In the genomic region with DNA sequence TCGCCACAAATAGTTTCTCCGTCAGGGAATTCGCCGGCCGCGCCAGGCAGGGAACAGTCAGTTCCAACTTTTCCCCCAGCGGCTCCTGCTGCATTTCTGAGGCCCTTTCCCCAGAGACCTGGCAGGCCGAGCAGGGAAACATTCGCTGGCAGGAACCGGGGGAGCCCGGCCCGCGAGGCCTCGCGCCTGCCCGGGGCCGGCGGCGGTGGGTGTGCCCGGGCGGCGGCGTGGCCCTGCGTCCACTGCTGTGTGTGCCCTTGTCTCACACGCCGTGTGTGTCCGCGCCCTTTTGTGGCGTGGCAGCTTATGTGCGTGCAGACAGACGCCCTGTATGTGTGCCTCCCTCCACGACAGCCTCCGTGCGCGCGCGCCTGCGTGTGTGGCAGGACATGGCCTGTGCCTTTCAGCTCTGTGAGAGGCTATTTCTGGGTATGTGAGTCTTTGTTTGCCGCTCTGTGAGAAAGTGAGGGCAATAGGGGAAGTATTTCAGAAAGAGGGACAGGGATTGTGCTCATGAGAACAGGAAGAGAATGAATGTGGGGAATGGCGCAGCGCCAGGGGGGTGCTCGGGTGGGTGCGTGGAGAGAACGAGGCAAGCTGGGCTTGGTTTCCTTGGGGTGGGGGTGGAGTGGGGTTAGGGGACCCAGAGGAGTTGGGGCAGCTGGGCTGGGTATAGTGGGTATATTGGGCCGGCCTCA, we compare ENCODE assay signal across 8 cellular contexts. TPM values are rescaled to one million over a fixed set of nuclear protein-coding genes. Genes with fewer than 3 reads are reported as not detected.
A peak's percentile ranks its signal among the peaks of the same experiment; 100 is the strongest.
DNase-seq lines count a peak whose midpoint lies in the region; ATAC-seq, FAIRE-seq and TF ChIP-seq lines count a peak whose summit lies in the region.

No MANE protein-coding gene starts in this region.

- H3K4me1 ChIP-seq in SJCRH30 (peaks cover 28% of the 10 kb centered on the region), kidney (ENCODE audit: control insufficient read depth in 1 of 2, insufficient read depth in 1 of 2, low read depth in 1 of 2, low read length in 2 of 2) (peaks cover 25 to 55% of the 10 kb centered on the region in 2 donors), spleen (peaks cover 31 to 89% (median 72%) of the 10 kb centered on the region in 6 donors)

- H3K27me3 ChIP-seq in SJCRH30: no peaks in the 10 kb centered on the region
- peaks cover 0 to 100% (median 10%) of the 10 kb centered on the region in 7 donors for H3K27me3 ChIP-seq in spleen (replicated peaks in 1 of 7)

- TF ChIP-seq CTCF in kidney (IDR thresholded peaks at IDR 0.05; ENCODE audit: borderline replicate concordance, extremely low read depth, insufficient read depth) (no peak), spleen (IDR thresholded peaks at IDR 0.05 in 8 of 11, conservative IDR thresholded peaks at IDR 0.05 in 3 of 11) (no peak)

- no peaks in the 10 kb centered on the region for H3K36me3 Mint-ChIP-seq in activated CD8-positive, alpha-beta memory T cell treated with anti-CD3 and anti-CD28 coated beads, Interleukin-2, amount 10 ng/mL, durations not matched to agents 7 days and 5 days

- H3K9me3 ChIP-seq in SJCRH30 (replicated peaks) (no peaks in the 10 kb centered on the region), kidney (ENCODE audit: control insufficient read depth in 1 of 2, low read length in 2 of 2) (no peaks in the 10 kb centered on the region), spleen (no peaks in the 10 kb centered on the region)

- no peak for FAIRE-seq in kidney (lab: Jason Lieb, UNC)

- H3K27me3 Mint-ChIP-seq in activated CD8-positive, alpha-beta memory T cell treated with anti-CD3 and anti-CD28 coated beads, Interleukin-2, amount 10 ng/mL, durations not matched to agents 7 days and 5 days: peaks cover 78% of the 10 kb centered on the region

- peak overlapping the region; percentile 21 for H3K4me3 Mint-ChIP-seq in activated CD8-positive, alpha-beta memory T cell treated with anti-CD3 and anti-CD28 coated beads, Interleukin-2, amount 10 ng/mL, durations not matched to agents 7 days and 5 days

- intact Hi-C loops in kidney (cut with DNase I) (loop anchor here (10.0 kb wide), 1 partner anchor 56 kb away; no protein-coding TSS in a partner anchor), spleen (cut with DNase I; ENCODE audit: low total_unique reads) (loop anchor here (10.0 kb wide), 1 partner anchor 56 kb away; no protein-coding TSS in a partner anchor)

- H3K27ac Mint-ChIP-seq in activated CD8-positive, alpha-beta memory T cell treated with anti-CD3 and anti-CD28 coated beads, Interleukin-2, amount 10 ng/mL, durations not matched to agents 7 days and 5 days: no peak overlapping the region

- H3K36me3 ChIP-seq in SJCRH30 (peaks cover 10% of the 10 kb centered on the region), kidney (ENCODE audit: control insufficient read depth in 1 of 2, insufficient read depth in 2 of 2, low read length in 2 of 2) (no peaks in the 10 kb centered on the region), spleen (no peaks in the 10 kb centered on the region)

- H3K9me3 Mint-ChIP-seq in activated CD8-positive, alpha-beta memory T cell treated with anti-CD3 and anti-CD28 coated beads, Interleukin-2, amount 10 ng/mL, durations not matched to agents 7 days and 5 days (ENCODE audit: low read depth): no peaks in the 10 kb centered on the region

- H3K27ac ChIP-seq in SJCRH30 (peak overlapping the region; percentile 99), kidney (ENCODE audit: low read depth in 2 of 2, low read length in 2 of 2) (peak overlapping the region; percentile 61 to 89), spleen (peak overlapping the region in 7 of 8 donors; percentile 77 to 84 (median 79))

- no peak for DNase-seq in activated CD8-positive, alpha-beta memory T cell treated with anti-CD3 and anti-CD28 coated beads, Interleukin-2, amount 10 ng/mL, durations not matched to agents 7 days and 5 days
- DNase-seq in activated CD8-positive, alpha-beta memory T cell treated with anti-CD3 and anti-CD28 coated beads, Interleukin-2, amount 50 U/mL, for 48 hours: no peak
- DNase-seq in SJCRH30 (peak; percentile 68 to 73), cerebellar cortex (ENCODE audit: low spot score) (peak; percentile 59), kidney (no peak), spleen (peak; percentile 86)

- peak overlapping the region; percentile 86 for H3K4me3 ChIP-seq in SJCRH30
- peak overlapping the region in 1 of 2 donors; percentile 56 for H3K4me3 ChIP-seq in kidney (ENCODE audit: low read length in 2 of 2)
- peak overlapping the region; percentile 1 to 76 (median 50) for H3K4me3 ChIP-seq in spleen

- H3K9ac ChIP-seq in kidney (ENCODE audit: low read length in 2 of 2): peak overlapping the region in 1 of 2 donors; percentile 71

- no peak for TF ChIP-seq POLR2A in spleen (IDR thresholded peaks at IDR 0.05)

- peaks cover 24% of the 10 kb centered on the region for H3K4me1 Mint-ChIP-seq in activated CD8-positive, alpha-beta memory T cell treated with anti-CD3 and anti-CD28 coated beads, Interleukin-2, amount 10 ng/mL, durations not matched to agents 7 days and 5 days

- 5 to 12% (median 7%) methylated on average over 14 to 45 of the region's 45 CpGs for WGBS in spleen, 5 donors

- CTCF ChIA-PET in activated CD8-positive, alpha-beta memory T cell treated with anti-CD3 and anti-CD28 coated beads, Interleukin-2, amount 10 ng/mL, durations not matched to agents 7 days and 5 days (lab: Charles Lee): interaction anchor here (0.6 to 2.2 kb wide), 3 partner anchors 25 to 125 kb away, joined by 3 to 5 read pairs (median 3); no protein-coding TSS in a partner anchor

- no peak for ATAC-seq in activated CD8-positive, alpha-beta memory T cell treated with anti-CD3 and anti-CD28 coated beads, Interleukin-2, amount 10 ng/mL, durations not matched to agents 7 days and 5 days
- ATAC-seq in HG03565 (IDR thresholded peaks at IDR 0.05; ENCODE audit: unreplicated experiment): no peak
- ATAC-seq in HG02884 (IDR thresholded peaks at IDR 0.05; ENCODE audit: unreplicated experiment): no peak

RNA-seq across cellular contexts. Expression of gene SMARCD3, which starts 0.7 kb away (rescaled TPM):
- 1 to 10 TPM; 1.0 to 2.5 TPM for total RNA-seq in activated CD8-positive, alpha-beta memory T cell treated with anti-CD3 and anti-CD28 coated beads, Interleukin-2, amount 10 ng/mL, durations not matched to agents 7 days and 5 days
- 91.8 and 106 TPM in 2 replicates for total RNA-seq in SJCRH30 (2014; rRNA removed; shearing (Covaris generic))
- total RNA-seq in kidney (52.5 TPM), spleen (10 to 100 TPM; 12.0 to 40.2 (median 18.1) TPM)
- polyA plus RNA-seq in kidney (ENCODE audit: insufficient read depth, low read depth, low replicate concordance) (46.4 TPM), spleen (10 to 100 TPM in 2 of 3 donors, 1 to 10 TPM in 1; 8.8 to 16.2 (median 15.1) TPM)

RNA-seq across cellular contexts. Expression of gene CHPF2, which starts 16.9 kb away (rescaled TPM):
- total RNA-seq in activated CD8-positive, alpha-beta memory T cell treated with anti-CD3 and anti-CD28 coated beads, Interleukin-2, amount 10 ng/mL, durations not matched to agents 7 days and 5 days: 10 to 100 TPM; 46.1 to 46.8 TPM
- total RNA-seq in SJCRH30 (2014; rRNA removed; shearing (Covaris generic)): 27.7 and 28.2 TPM in 2 replicates
- total RNA-seq in kidney: 45.2 TPM
- 15.6 TPM for polyA plus RNA-seq in kidney (ENCODE audit: insufficient read depth, low read depth, low replicate concordance)
- 10 to 100 TPM; 39.9 to 55.4 (median 47.6) TPM for total RNA-seq in spleen
- 10 to 100 TPM; 16.3 to 30.0 (median 27.8) TPM for polyA plus RNA-seq in spleen

RNA-seq across cellular contexts. Expression of gene ABCF2, which starts 22.2 kb away (rescaled TPM):
- total RNA-seq in activated CD8-positive, alpha-beta memory T cell treated with anti-CD3 and anti-CD28 coated beads, Interleukin-2, amount 10 ng/mL, durations not matched to agents 7 days and 5 days: 10 to 100 TPM; 37.8 to 47.3 TPM
- 77.6 and 77.7 TPM in 2 replicates for total RNA-seq in SJCRH30 (2014; rRNA removed; shearing (Covaris generic))
- total RNA-seq in kidney (30.8 TPM), spleen (10 to 100 TPM; 22.7 to 30.0 (median 29.8) TPM)
- polyA plus RNA-seq in kidney (ENCODE audit: insufficient read depth, low read depth, low replicate concordance) (22.5 TPM), spleen (10 to 100 TPM in 2 of 3 donors, 1 to 10 TPM in 1; 9.2 to 19.3 (median 12.9) TPM)

RNA-seq across cellular contexts. Expression of gene H2BK1, which starts 38.9 kb away (rescaled TPM):
- not detected for total RNA-seq in activated CD8-positive, alpha-beta memory T cell treated with anti-CD3 and anti-CD28 coated beads, Interleukin-2, amount 10 ng/mL, durations not matched to agents 7 days and 5 days
- total RNA-seq in SJCRH30 (2014; rRNA removed; shearing (Covaris generic)): not detected in 2 replicates
- total RNA-seq in kidney: not detected
- not detected for polyA plus RNA-seq in kidney (ENCODE audit: insufficient read depth, low read depth, low replicate concordance)
- total RNA-seq in spleen: not detected
- polyA plus RNA-seq in spleen: under 1 TPM in 1 of 3 donors, not detected in 2; 0.24 TPM

Comparison
In these comparisons a context has a peak if more than half of its experiments do, and no peak if none do; other contexts are left out.
1. DNase-seq: peak in SJCRH30 (2 of 2), cerebellar cortex (single experiment) and spleen (single experiment); none in activated CD8-positive, alpha-beta memory T cell treated with anti-CD3 and anti-CD28 coated beads, Interleukin-2, amount 10 ng/mL, durations not matched to agents 7 days and 5 days (single experiment), activated CD8-positive, alpha-beta memory T cell treated with anti-CD3 and anti-CD28 coated beads, Interleukin-2, amount 50 U/mL, for 48 hours (single experiment) and kidney (single experiment).
2. Peak in every context shown above with its lines, with median percentiles within 50 percentile points of each other: H3K27ac ChIP-seq.